In the genomic region with DNA sequence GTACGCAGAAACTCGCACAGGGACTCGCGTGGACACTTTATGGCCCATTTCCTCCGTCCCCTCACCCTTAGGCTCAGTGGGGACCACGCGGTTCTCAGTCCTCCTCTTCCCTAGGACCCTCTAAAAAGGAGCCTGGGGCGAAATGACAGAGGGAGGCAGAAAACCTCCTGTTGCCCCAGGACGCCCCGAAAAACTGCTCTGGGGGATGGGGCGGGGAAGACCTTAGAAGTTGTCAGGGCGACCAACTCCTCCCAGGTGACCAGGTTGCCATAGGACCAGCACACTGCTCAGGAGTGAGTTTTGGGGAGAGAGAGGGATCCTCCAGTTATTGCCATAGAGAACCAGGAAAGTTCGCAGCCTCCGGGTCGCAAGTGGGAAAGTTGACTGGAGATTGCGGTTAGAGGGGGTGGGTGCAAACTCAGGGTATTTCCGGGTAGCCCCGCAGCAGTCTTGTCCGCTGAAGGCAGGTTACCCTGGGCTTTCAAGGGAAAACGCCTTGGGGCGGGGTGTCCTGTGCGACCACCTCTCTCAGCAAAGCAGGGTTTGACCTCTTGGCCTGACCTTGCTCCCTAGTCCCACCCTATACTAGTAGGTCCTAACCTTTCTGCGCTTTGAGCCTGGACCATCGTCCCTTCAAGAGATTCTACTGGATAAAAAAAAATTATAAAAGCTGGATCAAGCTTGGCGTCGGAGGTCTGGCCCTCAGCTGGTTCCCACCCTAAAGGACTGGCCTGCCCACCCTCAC, we compare ENCODE assay signal across 9 cellular contexts. TPM values are rescaled to one million over a fixed set of nuclear protein-coding genes. Genes with fewer than 3 reads are reported as not detected.
DNase-seq lines count a peak whose midpoint lies in the region; ATAC-seq and TF ChIP-seq lines count a peak whose summit lies in the region.
"Had no signal": no experiment of that assay in that cellular context is flagged by ENCODE, and none has a peak within 500 bp of the region (broad histone marks: within the 10 kb centered on the region; RNA-seq: fewer than 3 reads in every experiment).

No MANE protein-coding gene starts in this region.

- no peak overlapping the region for H3K27ac ChIP-seq in HUES48 (ENCODE audit: low read depth, low read length)
- no peak overlapping the region for H3K27ac ChIP-seq in neutrophil

- ATAC-seq in GM21360 (IDR thresholded peaks at IDR 0.05; ENCODE audit: unreplicated experiment): no peak

- no peak for TF ChIP-seq CTCF in BE2C (IDR thresholded peaks at IDR 0.05; ENCODE audit: low read depth, low read length)
- no peak for TF ChIP-seq CTCF in neutrophil (IDR thresholded peaks at IDR 0.05)

- H3K9me3 ChIP-seq in BE2C (no peaks in the 10 kb centered on the region), HUES48 (ENCODE audit: control insufficient read depth, insufficient read depth, low read length) (no peaks in the 10 kb centered on the region), neutrophil (peaks cover 5% of the 10 kb centered on the region)

- DNase-seq in BE2C (no peak), ecto neural progenitor cell (ENCODE audit: low spot score) (peak; percentile 62), C1 segment of cervical spinal cord (lab: John Stamatoyannopoulos, UW) (no peak), LoVo (ENCODE audit: low spot score) (no peak), MV-4-11 (lab: John Stamatoyannopoulos, UW) (no peak)
- DNase-seq: SIG-M5 had no signal

- H3K9ac ChIP-seq in HUES48 (ENCODE audit: low read depth, low read length): no peak overlapping the region

- H3K27me3 ChIP-seq in BE2C (peaks cover 100% of the 10 kb centered on the region), HUES48 (ENCODE audit: control insufficient read depth, insufficient read depth, low read length) (peaks cover 100% of the 10 kb centered on the region), neutrophil (peaks cover 87% of the 10 kb centered on the region)

- H3K4me3 ChIP-seq in BE2C (ENCODE audit: low read depth, low read length) (peak overlapping the region; percentile 55), HUES48 (ENCODE audit: low read depth, low read length) (peak overlapping the region; percentile 33; the same call in 1 of the 2 replicates), neutrophil (ENCODE audit: low read depth in 1 of 2, low read length in 1 of 2) (peak overlapping the region; percentile 58 to 70)

- H3K36me3 ChIP-seq in BE2C (no peaks in the 10 kb centered on the region), HUES48 (ENCODE audit: control insufficient read depth, insufficient read depth, low read length) (no peaks in the 10 kb centered on the region), neutrophil (no peaks in the 10 kb centered on the region)

- H3K4me1 ChIP-seq in BE2C: no peaks in the 10 kb centered on the region; the same call in 1 of the 2 replicates
- peaks cover 42% of the 10 kb centered on the region for H3K4me1 ChIP-seq in HUES48 (ENCODE audit: control insufficient read depth, insufficient read depth, low read length)
- peaks cover 47 to 52% of the 10 kb centered on the region in 2 experiments for H3K4me1 ChIP-seq in neutrophil (ENCODE audit: control insufficient read depth in 1 of 2, insufficient read depth in 1 of 2, low read depth in 1 of 2, low read length in 1 of 2)

RNA-seq across cellular contexts. Expression of a gene that starts 7.8 kb away (rescaled TPM):
- polyA plus RNA-seq in BE2C (2012; ENCODE audit: insufficient read depth, insufficient read length, low read depth): not detected
